Comparison of ENCODE assay signal across 8 cellular contexts in the genomic region with DNA sequence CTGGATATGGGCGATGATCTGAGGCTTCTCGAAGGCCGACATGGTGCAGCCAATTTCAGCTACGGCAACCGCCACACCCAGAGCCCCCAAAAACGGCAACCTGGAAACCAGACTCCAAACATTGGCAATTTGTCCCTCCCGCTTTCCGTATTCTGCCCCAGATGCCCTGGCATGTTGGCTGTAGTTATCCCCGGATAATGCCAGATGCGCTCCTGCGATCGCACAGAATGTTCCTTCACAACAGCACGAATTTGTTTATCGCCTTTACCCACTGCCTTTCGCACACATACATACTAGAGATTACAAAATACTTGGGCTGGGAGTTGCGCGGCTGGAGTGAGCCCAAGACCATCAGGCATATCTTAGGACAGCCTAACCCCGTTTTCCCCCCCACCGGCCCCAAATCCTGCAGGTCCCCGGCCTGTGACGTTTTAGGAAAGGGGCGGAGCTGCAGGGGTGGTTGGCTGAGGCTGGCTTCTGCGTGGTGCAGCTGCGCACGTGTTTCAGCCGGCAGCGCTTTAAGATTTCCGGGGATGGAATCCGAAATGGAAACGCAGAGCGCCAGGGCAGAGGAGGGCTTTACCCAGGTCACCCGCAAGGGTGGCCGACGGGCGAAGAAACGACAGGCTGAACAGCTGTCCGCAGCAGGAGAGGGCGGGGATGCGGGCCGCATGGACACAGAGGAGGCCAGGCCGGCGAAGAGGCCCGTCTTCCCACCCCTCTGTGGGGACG. TPM values are rescaled to one million over a fixed set of nuclear protein-coding genes. Genes with fewer than 3 reads are reported as not detected.
DNase-seq lines count a peak whose midpoint lies in the region; ATAC-seq and TF ChIP-seq lines count a peak whose summit lies in the region.

PNO1 (plus strand) TSS at position 487 of the 732 bp plus-strand sequence; CDS start at position 534, 47 bp downstream.

- H3K4me3 Mint-ChIP-seq in endothelial cell (ENCODE audit: unreplicated experiment): peak within 1 kb of the TSS; percentile 95
- peak within 1 kb of the TSS; percentile 92 for H3K4me3 Mint-ChIP-seq in mesothelial cell of epicardium

- no peaks in the 10 kb centered on the region for H4K20me1 ChIP-seq in OCI-LY3 (ENCODE audit: insufficient read depth, low read length)

- DNase-seq in D341Med (ENCODE audit: low spot score) (peak; percentile 95), HuH-7 (ENCODE audit: low spot score) (peak; percentile 90), endothelial cell (ENCODE audit: low spot score) (peak; percentile 94), mesothelial cell of epicardium (ENCODE audit: low spot score in 2 of 2, unreplicated experiment in 2 of 2) (peak; percentile 94 to 97)
- DNase-seq in activated CD8-positive, alpha-beta memory T cell treated with anti-CD3 and anti-CD28 coated beads, Interleukin-2, amount 50 U/mL, for 48 hours: peak; percentile 98
- peak; percentile 92 to 94 for DNase-seq in stimulated activated CD8-positive, alpha-beta memory T cell treated with anti-CD3 and anti-CD28 coated beads, Interleukin-15, amount 100 ng/mL, for 48 hours (ENCODE audit: low read depth in 2 of 2)

- peak within 1 kb of the TSS; percentile 99 for H3K4me2 ChIP-seq in OCI-LY3 (ENCODE audit: low read length)

- peak within 1 kb of the TSS; percentile 100 for H3K27ac Mint-ChIP-seq in endothelial cell (ENCODE audit: unreplicated experiment)
- peak within 1 kb of the TSS; percentile 100 for H3K27ac Mint-ChIP-seq in mesothelial cell of epicardium

- peak; percentile 90 for ATAC-seq in GM21515 (IDR thresholded peaks at IDR 0.05; ENCODE audit: unreplicated experiment)

- H3K4me3 ChIP-seq in OCI-LY3 (ENCODE audit: low read length): peak within 1 kb of the TSS; percentile 94

- TF ChIP-seq CTCF in OCI-LY3 (IDR thresholded peaks at IDR 0.05; ENCODE audit: low read depth, low read length) (no peak), endothelial cell (IDR thresholded peaks at IDR 0.05; ENCODE audit: unreplicated experiment) (no peak), mesothelial cell of epicardium (IDR thresholded peaks at IDR 0.05; ENCODE audit: unreplicated experiment) (no peak)

- H3K9me3 ChIP-seq in OCI-LY3 (ENCODE audit: insufficient read depth, low read length): no peaks in the 10 kb centered on the region

- no peaks in the 10 kb centered on the region for H3K9me3 Mint-ChIP-seq in endothelial cell (ENCODE audit: unreplicated experiment)
- no peaks in the 10 kb centered on the region for H3K9me3 Mint-ChIP-seq in mesothelial cell of epicardium

- H3K36me3 Mint-ChIP-seq in endothelial cell (ENCODE audit: low read depth, unreplicated experiment) (peaks cover 12% of the 10 kb centered on the region), mesothelial cell of epicardium (peaks cover 18% of the 10 kb centered on the region)

- H3K79me2 ChIP-seq in OCI-LY3 (ENCODE audit: low read length): peaks cover 53% of the 10 kb centered on the region

- peak within 1 kb of the TSS; percentile 78 for H2AFZ ChIP-seq in OCI-LY3 (ENCODE audit: low read depth, low read length)

- peak within 1 kb of the TSS; percentile 84 for H3K27ac ChIP-seq in OCI-LY3 (ENCODE audit: low read length)

- H3K9ac ChIP-seq in OCI-LY3 (ENCODE audit: low read length): peak within 1 kb of the TSS; percentile 81

- H3K27me3 Mint-ChIP-seq in endothelial cell (ENCODE audit: unreplicated experiment) (peaks cover 4% of the 10 kb centered on the region), mesothelial cell of epicardium (ENCODE audit: low read depth) (no peaks in the 10 kb centered on the region)

- H3K4me1 ChIP-seq in OCI-LY3 (ENCODE audit: low read length): peaks cover 17% of the 10 kb centered on the region

- no peaks in the 10 kb centered on the region for H3K27me3 ChIP-seq in OCI-LY3 (ENCODE audit: low read depth, low read length)

- H3K4me1 Mint-ChIP-seq in endothelial cell (ENCODE audit: unreplicated experiment) (peaks cover 26% of the 10 kb centered on the region), mesothelial cell of epicardium (peaks cover 25% of the 10 kb centered on the region)

- peaks cover 20% of the 10 kb centered on the region for H3K36me3 ChIP-seq in OCI-LY3 (replicated peaks; ENCODE audit: low read depth, low read length)

RNA-seq across cellular contexts. Expression of gene PNO1, which starts in this region (rescaled TPM):
- 11.4 TPM for total RNA-seq in endothelial cell (ENCODE audit: unreplicated experiment)
- 14.0 to 15.2 TPM (median 14.2 TPM) in 3 replicates for total RNA-seq in mesothelial cell of epicardium

Comparison
In these comparisons a context has a peak if more than half of its experiments do, and no peak if none do; other contexts are left out.
1. Peak in every context shown above with its lines: DNase-seq, ATAC-seq, H3K4me3 ChIP-seq and H3K27ac ChIP-seq.